Comparison of ENCODE assay signal across 19 cellular contexts in the genomic region with DNA sequence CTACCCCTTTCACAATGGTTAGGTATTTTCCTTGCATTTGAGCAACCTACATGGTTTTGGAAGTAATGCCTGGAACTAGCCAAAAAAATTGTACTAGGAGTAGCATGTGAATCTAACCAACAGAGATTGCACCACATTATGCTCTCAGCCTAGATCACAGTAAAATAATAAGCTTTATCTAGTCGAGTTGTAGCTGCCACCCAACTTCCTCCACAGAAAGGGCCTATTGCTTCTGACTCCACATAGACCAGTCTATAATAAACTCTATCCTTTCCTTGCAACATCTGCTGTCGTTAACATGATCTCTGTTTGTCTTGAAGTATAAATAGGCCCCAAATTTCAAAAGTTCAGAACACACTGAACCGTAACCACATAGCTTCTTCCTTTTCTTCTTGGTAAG.
"Had no signal": no experiment of that assay in that cellular context is flagged by ENCODE, and none has a peak within 500 bp of the region (broad histone marks: within the 10 kb centered on the region; RNA-seq: fewer than 3 reads in every experiment).

No MANE protein-coding gene starts in this region.

- DNase-seq: colonic mucosa; effector CD8-positive, alpha-beta T cell; endodermal cell; hypothalamus; immature natural killer cell; islet precursor cell; kidney glomerular epithelial cell; left colon; naive B cell; right lobe of liver; stimulated activated CD4-positive, alpha-beta T cell treated with anti-CD3 and anti-CD28 coated beads, Interleukin-12 subunit alpha, Interleukin-12 subunit beta, amount 100 ng/mL, for 4 hours; stimulated activated CD4-positive, alpha-beta T cell treated with anti-CD3 and anti-CD28 coated beads, Interleukin-1b, Interleukin-23, amount 100 ng/mL, for 48 hours; stimulated activated CD4-positive, alpha-beta T cell treated with anti-CD3 and anti-CD28 coated beads, Interleukin-4, amount 100 ng/mL, for 1 hour; stimulated activated CD8-positive, alpha-beta memory T cell treated with anti-CD3 and anti-CD28 coated beads, Interleukin-4, amount 100 ng/mL, for 48 hours; stimulated activated naive CD4-positive, alpha-beta T cell; stimulated activated naive CD8-positive, alpha-beta T cell treated with anti-CD3 and anti-CD28 coated beads, Interleukin-15, amount 100 ng/mL, for 72 hours; thyroid gland; trophoblast cell had no signal

- ATAC-seq: left colon; natural killer cell treated with Interleukin-12 subunit alpha and Interleukin-12 subunit beta and Interleukin-15 and Interleukin-18, amount 100 ng/mL, for 72 hours; right lobe of liver; stimulated activated naive CD8-positive, alpha-beta T cell treated with anti-CD3 and anti-CD28 coated beads, Interleukin-15, amount 100 ng/mL, for 72 hours had no signal
